13 cellular contexts compared by ENCODE assay signal in the genomic region with DNA sequence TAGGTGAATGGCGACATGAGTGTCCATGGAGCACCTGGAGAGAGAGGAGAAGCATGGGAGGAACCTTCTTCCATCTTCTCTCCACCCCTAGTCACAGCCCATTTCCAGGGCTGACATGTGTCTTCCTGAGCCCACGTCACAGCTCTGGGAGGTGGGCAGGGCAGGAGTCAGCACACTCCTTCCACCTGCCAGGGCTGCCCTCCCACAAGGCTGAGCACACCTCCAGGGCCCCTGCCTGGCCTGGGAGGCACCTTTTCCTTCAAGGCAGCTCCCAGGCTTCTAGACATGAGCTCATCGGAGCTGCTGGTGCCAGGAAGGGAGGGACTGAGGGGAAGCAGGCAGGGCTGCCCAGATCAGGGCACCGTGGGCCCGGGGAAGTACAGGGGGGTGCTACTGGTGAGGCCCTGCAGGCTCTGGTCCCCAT. TPM values are rescaled to one million over a fixed set of nuclear protein-coding genes. Genes with fewer than 3 reads are reported as not detected.
A peak's percentile ranks its signal among the peaks of the same experiment; 100 is the strongest.
DNase-seq lines count a peak whose midpoint lies in the region; ATAC-seq and TF ChIP-seq lines count a peak whose summit lies in the region.
"Had no signal": no experiment of that assay in that cellular context is flagged by ENCODE, and none has a peak within 500 bp of the region (broad histone marks: within the 10 kb centered on the region; RNA-seq: fewer than 3 reads in every experiment).

No MANE protein-coding gene starts in this region.

- intact Hi-C loops in mucosa of descending colon (cut with DNase I, micrococcal nuclease) = no loop called here

- no peak for TF ChIP-seq CTCF in epithelial cell of esophagus (IDR thresholded peaks at IDR 0.05; ENCODE audit: insufficient read depth, low read depth, low read length, missing control alignments)
- no peak for TF ChIP-seq CTCF in mucosa of descending colon (IDR thresholded peaks at IDR 0.05)
- TF ChIP-seq CTCF in thoracic aorta (IDR thresholded peaks at IDR 0.05) = no peak

- no peak overlapping the region for H3K4me3 ChIP-seq in epithelial cell of esophagus (ENCODE audit: low read length)
- H3K4me3 ChIP-seq in mucosa of descending colon = no peak overlapping the region
- peak overlapping the region; percentile 94 for H3K4me3 ChIP-seq in thoracic aorta

- H3K27ac ChIP-seq in thoracic aorta = peak overlapping the region; percentile 99 to 100

- H3K4me1 ChIP-seq in mucosa of descending colon (ENCODE audit: low read depth) (peaks cover 11% of the 10 kb centered on the region), thoracic aorta (ENCODE audit: control insufficient read depth in 1 of 2, low read depth in 2 of 2) (peaks cover 39 to 74% of the 10 kb centered on the region in 2 donors)

- H3K36me3 ChIP-seq in mucosa of descending colon (ENCODE audit: low read depth) (no peaks in the 10 kb centered on the region), thoracic aorta (no peaks in the 10 kb centered on the region)

- H3K9me3 ChIP-seq in mucosa of descending colon = no peaks in the 10 kb centered on the region
- H3K9me3 ChIP-seq in thoracic aorta = no peaks in the 10 kb centered on the region

- DNase-seq in NCI-H226 = peak; percentile 90
- DNase-seq in epithelial cell of esophagus (ENCODE audit: low read depth) = peak; percentile 70
- peak in 2 of 3 donors; percentile 63 to 66 for DNase-seq in mucosa of descending colon
- DNase-seq in thoracic aorta (ENCODE audit: low spot score) = no peak
- DNase-seq in NOMO-1 treated with DMSO at 0.1 percent for 48 hours (lab: John Stamatoyannopoulos, UW; ENCODE audit: unreplicated experiment) = no peak
- DNase-seq: Calu3, NCI-H1105 treated with DMSO at 0.1 percent for 48 hours, OCI-M1 had no signal

- H3K27me3 ChIP-seq in thoracic aorta (replicated peaks; ENCODE audit: insufficient read depth) = no peaks in the 10 kb centered on the region

- ATAC-seq in mucosa of descending colon (peak; percentile 69), thoracic aorta (ENCODE audit: insufficient number of reproducible peaks, low FRiP score, low read depth) (peak; percentile 25), GM21529 (IDR thresholded peaks at IDR 0.05; ENCODE audit: unreplicated experiment) (no peak), GM18868 (IDR thresholded peaks at IDR 0.05; ENCODE audit: unreplicated experiment) (no peak), GM18873 (IDR thresholded peaks at IDR 0.05; ENCODE audit: low FRiP score, unreplicated experiment) (no peak)

RNA-seq across cellular contexts. Expression of a gene that starts 13.6 kb away (rescaled TPM):
- total RNA-seq in mucosa of descending colon (10 to 100 TPM; 62.9 to 73.6 (median 63.9) TPM), thoracic aorta (100 to 1,000 TPM; 191 to 226 TPM)
- total RNA-seq: activated T-helper 1 cell treated with anti-CD3 and anti-CD28 coated beads, Interleukin-12 subunit alpha, Interleukin-12 subunit beta, Interleukin-2, Interleukin-4 antibody, amounts not matched to agents 30 ng/mL and 10 ng/mL and 1 ng/mL, durations not matched to agents 14 hours and 24 hours and 36 hours had no signal

RNA-seq across cellular contexts. Expression of a gene that starts 34.2 kb away (rescaled TPM):
- under 1 TPM; 0.09 to 0.48 (median 0.35) TPM for total RNA-seq in mucosa of descending colon
- 1 to 10 TPM in 1 of 2 donors, under 1 TPM in 1; 0.81 to 2.8 TPM for total RNA-seq in thoracic aorta
- total RNA-seq: Calu3, H4 had no signal

Comparison
In these comparisons a context has a peak if more than half of its experiments do, and no peak if none do; other contexts are left out.
1. DNase-seq: peak in NCI-H226 (single experiment), epithelial cell of esophagus (single experiment) and mucosa of descending colon (2 of 3); none in thoracic aorta (single experiment) and NOMO-1 treated with DMSO at 0.1 percent for 48 hours (single experiment).
2. ATAC-seq: peak in mucosa of descending colon (single experiment) and thoracic aorta (single experiment); none in GM21529 (single experiment), GM18868 (single experiment) and GM18873 (single experiment).